In the genomic region with DNA sequence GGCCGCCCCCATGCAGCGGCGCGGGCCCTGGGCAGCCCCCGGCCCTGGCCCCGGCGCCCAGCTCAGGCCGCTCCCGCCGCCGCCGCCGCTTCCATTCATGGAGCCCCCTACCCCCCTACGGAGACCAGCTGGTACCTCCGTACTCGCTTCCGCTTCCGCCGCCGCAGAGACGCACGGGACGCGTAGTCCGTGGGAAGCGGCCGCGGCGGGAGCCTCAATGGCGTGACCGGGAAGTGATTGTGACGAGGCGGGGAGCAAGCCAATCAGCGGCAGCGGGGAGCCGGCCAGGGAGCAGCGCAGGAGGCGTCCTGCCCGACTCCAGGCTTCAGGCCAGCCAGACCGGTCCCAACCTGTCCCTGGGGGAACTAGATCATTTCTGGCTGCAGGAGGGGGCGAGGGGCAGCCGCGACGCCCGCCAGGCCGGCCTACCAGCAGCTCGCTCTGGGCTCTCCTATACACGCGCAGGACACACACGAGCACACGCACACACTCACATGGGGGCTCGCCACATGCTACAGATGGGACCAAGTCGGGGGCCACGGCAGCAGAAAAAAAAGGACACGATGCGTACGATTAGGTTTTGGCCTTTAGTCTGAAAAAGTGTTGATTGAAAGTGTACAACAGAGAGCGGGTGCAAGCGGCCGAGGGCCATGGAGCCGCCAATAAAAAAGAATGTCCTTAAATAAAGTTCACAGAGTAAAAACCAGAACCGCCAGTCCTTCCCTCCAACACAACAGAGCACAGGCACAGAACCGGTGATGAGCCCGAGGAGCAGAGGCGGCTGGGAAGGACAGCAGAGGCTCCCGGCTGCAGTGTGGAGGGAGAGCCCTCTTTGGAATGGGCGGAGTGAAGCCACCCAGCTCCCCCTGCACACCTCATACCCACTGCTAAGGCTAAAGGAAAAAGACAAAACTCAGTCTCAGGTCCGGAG, we compare ENCODE assay signal across 8 cellular contexts. TPM values are rescaled to one million over a fixed set of nuclear protein-coding genes. Genes with fewer than 3 reads are reported as not detected.
DNase-seq lines count a peak whose midpoint lies in the region; ATAC-seq and TF ChIP-seq lines count a peak whose summit lies in the region.

A gene with protein sequence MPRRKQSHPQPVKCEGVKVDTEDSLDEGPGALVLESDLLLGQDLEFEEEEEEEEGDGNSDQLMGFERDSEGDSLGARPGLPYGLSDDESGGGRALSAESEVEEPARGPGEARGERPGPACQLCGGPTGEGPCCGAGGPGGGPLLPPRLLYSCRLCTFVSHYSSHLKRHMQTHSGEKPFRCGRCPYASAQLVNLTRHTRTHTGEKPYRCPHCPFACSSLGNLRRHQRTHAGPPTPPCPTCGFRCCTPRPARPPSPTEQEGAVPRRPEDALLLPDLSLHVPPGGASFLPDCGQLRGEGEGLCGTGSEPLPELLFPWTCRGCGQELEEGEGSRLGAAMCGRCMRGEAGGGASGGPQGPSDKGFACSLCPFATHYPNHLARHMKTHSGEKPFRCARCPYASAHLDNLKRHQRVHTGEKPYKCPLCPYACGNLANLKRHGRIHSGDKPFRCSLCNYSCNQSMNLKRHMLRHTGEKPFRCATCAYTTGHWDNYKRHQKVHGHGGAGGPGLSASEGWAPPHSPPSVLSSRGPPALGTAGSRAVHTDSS (minus strand): TSS at position 109 of the 931 bp plus-strand sequence. CDS start 208 bp downstream, outside the sequence.

- peaks cover 7 to 49% (median 43%) of the 10 kb centered on the region in 4 donors for H3K4me1 ChIP-seq in liver (ENCODE audit: control insufficient read depth in 4 of 4, insufficient read depth in 4 of 4, low read length in 3 of 4)

- TF ChIP-seq POLR2A in GM19193 (IDR thresholded peaks at IDR 0.05; ENCODE audit: extremely low read depth, insufficient read depth, insufficient read length): peak; percentile 80

- peak within 1 kb of the TSS; percentile 70 to 86 (median 75) for H3K4me3 ChIP-seq in liver (ENCODE audit: low read depth in 1 of 3, low read length in 3 of 3)

- no peaks in the 10 kb centered on the region for H3K9me3 Mint-ChIP-seq in dendritic cell treated with granulocyte-macrophage colony-stimulating factor and Interleukin-4, amounts not matched to agents 40 ng/mL and 50 ng/mL, for 4 days

- peaks cover 81% of the 10 kb centered on the region for H3K4me1 Mint-ChIP-seq in dendritic cell treated with granulocyte-macrophage colony-stimulating factor and Interleukin-4, amounts not matched to agents 40 ng/mL and 50 ng/mL, for 4 days (ENCODE audit: low read depth)

- DNase-seq in AML-193 (lab: John Stamatoyannopoulos, UW) (peak; percentile 76 to 83), NCI-H69 (lab: John Stamatoyannopoulos, UW) (peak; percentile 94)
- DNase-seq in activated CD4-positive, alpha-beta T cell treated with anti-CD3 and anti-CD28 coated beads, Interleukin-2, amount 50 U/mL, for 24 hours (ENCODE audit: low read depth in 1 of 2, low spot score in 1 of 2): peak; percentile 79 to 86
- DNase-seq in stimulated activated CD4-positive, alpha-beta T cell treated with anti-CD3 and anti-CD28 coated beads, Interleukin-4, amount 100 ng/mL, for 1 hour: peak; percentile 86

- H3K4me3 Mint-ChIP-seq in dendritic cell treated with granulocyte-macrophage colony-stimulating factor and Interleukin-4, amounts not matched to agents 40 ng/mL and 50 ng/mL, for 4 days: peak within 1 kb of the TSS; percentile 90

- no peaks in the 10 kb centered on the region for H3K27me3 ChIP-seq in liver (ENCODE audit: control insufficient read depth in 4 of 4, insufficient read depth in 4 of 4, low read length in 3 of 4)

- H3K27ac Mint-ChIP-seq in dendritic cell treated with granulocyte-macrophage colony-stimulating factor and Interleukin-4, amounts not matched to agents 40 ng/mL and 50 ng/mL, for 4 days: peak within 1 kb of the TSS; percentile 97

- H3K36me3 ChIP-seq in liver (ENCODE audit: control insufficient read depth in 4 of 4, insufficient read depth in 3 of 4, low read depth in 1 of 4, low read length in 3 of 4): peaks cover 6 to 52% (median 28%) of the 10 kb centered on the region in 4 donors

- H3K27ac ChIP-seq in liver (ENCODE audit: low read depth in 1 of 2, low read length in 2 of 2): peak within 1 kb of the TSS; percentile 94 to 97

- no peaks in the 10 kb centered on the region for H3K9me3 ChIP-seq in liver (ENCODE audit: control insufficient read depth in 4 of 4, low read length in 3 of 4)

- ATAC-seq in HG03439 (IDR thresholded peaks at IDR 0.05; ENCODE audit: unreplicated experiment): peak; percentile 72

- intact Hi-C loops in dendritic cell treated with granulocyte-macrophage colony-stimulating factor and Interleukin-4, amounts not matched to agents 40 ng/mL and 50 ng/mL, for 4 days (cut with micrococcal nuclease): loop anchor here (1.0 kb wide), 2 partner anchors 10 to 28 kb away; partner anchors contain the start of gene PPM1G

- 18% methylated on average over 68 of the region's 68 CpGs for WGBS in liver

- H3K36me3 Mint-ChIP-seq in dendritic cell treated with granulocyte-macrophage colony-stimulating factor and Interleukin-4, amounts not matched to agents 40 ng/mL and 50 ng/mL, for 4 days (ENCODE audit: low read depth): peaks cover 91% of the 10 kb centered on the region

- H3K9ac ChIP-seq in liver (ENCODE audit: low read depth in 1 of 2, low read length in 2 of 2): peak within 1 kb of the TSS; percentile 61 to 99

- TF ChIP-seq CTCF in liver (IDR thresholded peaks at IDR 0.05; ENCODE audit: low read depth, low read length, missing input control): no peak

- H3K27me3 Mint-ChIP-seq in dendritic cell treated with granulocyte-macrophage colony-stimulating factor and Interleukin-4, amounts not matched to agents 40 ng/mL and 50 ng/mL, for 4 days: no peaks in the 10 kb centered on the region

- peak in 1 of 2 donors; percentile 21 for TF ChIP-seq RAD21 in liver (IDR thresholded peaks at IDR 0.05)

TF ChIP-seq in liver, 16 proteins besides CTCF, POLR2A, EP300 and RAD21:
- TF ChIP-seq EGR1 (IDR thresholded peaks at IDR 0.05; ENCODE audit: low read depth in 2 of 2) (peak in 1 of 2 donors; percentile 23), HNF4G (IDR thresholded peaks at IDR 0.05) (no peak), GABPA (IDR thresholded peaks at IDR 0.05 in 1 of 2, conservative IDR thresholded peaks at IDR 0.05 in 1 of 2) (peak; percentile 74 to 93), YY1 (IDR thresholded peaks at IDR 0.05) (peak; percentile 80), SP1 (IDR thresholded peaks at IDR 0.05) (peak; percentile 66), ATF3 (IDR thresholded peaks at IDR 0.05) (no peak)
- TF ChIP-seq, protein P1, sequence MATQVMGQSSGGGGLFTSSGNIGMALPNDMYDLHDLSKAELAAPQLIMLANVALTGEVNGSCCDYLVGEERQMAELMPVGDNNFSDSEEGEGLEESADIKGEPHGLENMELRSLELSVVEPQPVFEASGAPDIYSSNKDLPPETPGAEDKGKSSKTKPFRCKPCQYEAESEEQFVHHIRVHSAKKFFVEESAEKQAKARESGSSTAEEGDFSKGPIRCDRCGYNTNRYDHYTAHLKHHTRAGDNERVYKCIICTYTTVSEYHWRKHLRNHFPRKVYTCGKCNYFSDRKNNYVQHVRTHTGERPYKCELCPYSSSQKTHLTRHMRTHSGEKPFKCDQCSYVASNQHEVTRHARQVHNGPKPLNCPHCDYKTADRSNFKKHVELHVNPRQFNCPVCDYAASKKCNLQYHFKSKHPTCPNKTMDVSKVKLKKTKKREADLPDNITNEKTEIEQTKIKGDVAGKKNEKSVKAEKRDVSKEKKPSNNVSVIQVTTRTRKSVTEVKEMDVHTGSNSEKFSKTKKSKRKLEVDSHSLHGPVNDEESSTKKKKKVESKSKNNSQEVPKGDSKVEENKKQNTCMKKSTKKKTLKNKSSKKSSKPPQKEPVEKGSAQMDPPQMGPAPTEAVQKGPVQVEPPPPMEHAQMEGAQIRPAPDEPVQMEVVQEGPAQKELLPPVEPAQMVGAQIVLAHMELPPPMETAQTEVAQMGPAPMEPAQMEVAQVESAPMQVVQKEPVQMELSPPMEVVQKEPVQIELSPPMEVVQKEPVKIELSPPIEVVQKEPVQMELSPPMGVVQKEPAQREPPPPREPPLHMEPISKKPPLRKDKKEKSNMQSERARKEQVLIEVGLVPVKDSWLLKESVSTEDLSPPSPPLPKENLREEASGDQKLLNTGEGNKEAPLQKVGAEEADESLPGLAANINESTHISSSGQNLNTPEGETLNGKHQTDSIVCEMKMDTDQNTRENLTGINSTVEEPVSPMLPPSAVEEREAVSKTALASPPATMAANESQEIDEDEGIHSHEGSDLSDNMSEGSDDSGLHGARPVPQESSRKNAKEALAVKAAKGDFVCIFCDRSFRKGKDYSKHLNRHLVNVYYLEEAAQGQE (IDR thresholded peaks at IDR 0.05): peak; percentile 56

RNA-seq across cellular contexts. Expression of the gene that starts here (rescaled TPM):
- 1 to 10 TPM; 7.9 to 9.3 TPM for total RNA-seq in liver
- polyA plus RNA-seq in liver: 10 to 100 TPM in 1 of 2 donors, 1 to 10 TPM in 1; 2.9 to 11.2 TPM

Comparison
In these comparisons a context has a peak if more than half of its experiments do, and no peak if none do; other contexts are left out.
1. Peak in every context shown above with its lines: DNase-seq, ATAC-seq, H3K4me3 ChIP-seq and H3K27ac ChIP-seq.